Comparison of ENCODE assay signal across 9 cellular contexts in genomic region chr11:85626496-85626895, GRCh38. TPM values are rescaled to one million over a fixed set of nuclear protein-coding genes. Genes with fewer than 3 reads are reported as not detected.
DNase-seq lines count a peak whose midpoint lies in the region; ATAC-seq and TF ChIP-seq lines count a peak whose summit lies in the region.
"Had no signal": no experiment of that assay in that cellular context is flagged by ENCODE, and none has a peak within 500 bp of the region (broad histone marks: within the 10 kb centered on the region; RNA-seq: fewer than 3 reads in every experiment).

No MANE protein-coding gene starts in this region.

- DNase-seq in right atrium auricular region (ENCODE audit: low spot score): no peak
- DNase-seq in Right ventricle myocardium inferior (ENCODE audit: missing footprints): no peak
- no peak for DNase-seq in activated T-helper 1 cell treated with anti-CD3 and anti-CD28 coated beads, Interleukin-12 subunit alpha, Interleukin-12 subunit beta, Interleukin-2, Interleukin-4 antibody, amounts not matched to agents 30 ng/mL and 10 ng/mL and 1 ng/mL, durations not matched to agents 14 hours and 24 hours and 36 hours (ENCODE audit: low spot score)
- peak in 2 of 3 donors; percentile 29 to 77 for DNase-seq in right lobe of liver
- no peak for DNase-seq in upper lobe of right lung
- DNase-seq in cortex of kidney (lab: John Stamatoyannopoulos, UW): no peak

- H3K4me3 ChIP-seq in right atrium auricular region (peak overlapping the region; percentile 53 to 67), right lobe of liver (peak overlapping the region; percentile 63 to 75 (median 66)), upper lobe of right lung (peak overlapping the region; percentile 92)

- WGBS in right lobe of liver (ENCODE audit: insufficient coverage, low coverage, low lambda C conversion rate, missing lambda C conversion rate): 20% methylated on average over 2 of the region's 2 CpGs

- H3K27me3 Mint-ChIP-seq in activated T-helper 1 cell treated with anti-CD3 and anti-CD28 coated beads, Interleukin-12 subunit alpha, Interleukin-12 subunit beta, Interleukin-2, Interleukin-4 antibody, amounts not matched to agents 30 ng/mL and 10 ng/mL and 1 ng/mL, durations not matched to agents 14 hours and 24 hours and 36 hours (ENCODE audit: insufficient read depth): peaks cover 6% of the 10 kb centered on the region

- H3K4me1 Mint-ChIP-seq in activated T-helper 1 cell treated with anti-CD3 and anti-CD28 coated beads, Interleukin-12 subunit alpha, Interleukin-12 subunit beta, Interleukin-2, Interleukin-4 antibody, amounts not matched to agents 30 ng/mL and 10 ng/mL and 1 ng/mL, durations not matched to agents 14 hours and 24 hours and 36 hours (ENCODE audit: low read depth): peaks cover 52% of the 10 kb centered on the region

- TF ChIP-seq CTCF in right atrium auricular region (IDR thresholded peaks at IDR 0.05) (no peak), right lobe of liver (IDR thresholded peaks at IDR 0.05) (no peak), upper lobe of right lung (IDR thresholded peaks at IDR 0.05) (no peak)

- peaks cover 7% of the 10 kb centered on the region for H3K36me3 Mint-ChIP-seq in activated T-helper 1 cell treated with anti-CD3 and anti-CD28 coated beads, Interleukin-12 subunit alpha, Interleukin-12 subunit beta, Interleukin-2, Interleukin-4 antibody, amounts not matched to agents 30 ng/mL and 10 ng/mL and 1 ng/mL, durations not matched to agents 14 hours and 24 hours and 36 hours (ENCODE audit: low read depth)

- H3K27ac ChIP-seq in right atrium auricular region: peak overlapping the region; percentile 87 to 93
- H3K27ac ChIP-seq in right lobe of liver: peak overlapping the region; percentile 76 to 84 (median 78)
- peak overlapping the region; percentile 93 for H3K27ac ChIP-seq in upper lobe of right lung

- TF ChIP-seq POLR2A in right lobe of liver (IDR thresholded peaks at IDR 0.05): no peak

- H3K36me3 ChIP-seq in right atrium auricular region (no peaks in the 10 kb centered on the region), right lobe of liver (no peaks in the 10 kb centered on the region), upper lobe of right lung (peaks cover 12% of the 10 kb centered on the region)

- H3K27ac Mint-ChIP-seq in activated T-helper 1 cell treated with anti-CD3 and anti-CD28 coated beads, Interleukin-12 subunit alpha, Interleukin-12 subunit beta, Interleukin-2, Interleukin-4 antibody, amounts not matched to agents 30 ng/mL and 10 ng/mL and 1 ng/mL, durations not matched to agents 14 hours and 24 hours and 36 hours: peak overlapping the region; percentile 94

- H3K4me3 Mint-ChIP-seq in activated T-helper 1 cell treated with anti-CD3 and anti-CD28 coated beads, Interleukin-12 subunit alpha, Interleukin-12 subunit beta, Interleukin-2, Interleukin-4 antibody, amounts not matched to agents 30 ng/mL and 10 ng/mL and 1 ng/mL, durations not matched to agents 14 hours and 24 hours and 36 hours: peak overlapping the region; percentile 46

- ATAC-seq in Right ventricle myocardium inferior (no peak), right lobe of liver (peak in 2 of 4 donors; percentile 4 to 9), upper lobe of right lung (no peak), GM19324 (IDR thresholded peaks at IDR 0.05; ENCODE audit: low FRiP score, unreplicated experiment) (no peak), GM19397 (IDR thresholded peaks at IDR 0.05; ENCODE audit: unreplicated experiment) (no peak)

- H3K9me3 ChIP-seq in right atrium auricular region (no peaks in the 10 kb centered on the region), right lobe of liver (no peaks in the 10 kb centered on the region), upper lobe of right lung (no peaks in the 10 kb centered on the region)

- H3K4me1 ChIP-seq in right atrium auricular region (peaks cover 0 to 24% of the 10 kb centered on the region in 2 donors), right lobe of liver (peaks cover 0 to 20% (median 0%) of the 10 kb centered on the region in 4 donors), upper lobe of right lung (peaks cover 12% of the 10 kb centered on the region)

- intact Hi-C loops in Right ventricle myocardium inferior (cut with DNase I) (no loop called here), right lobe of liver (cut with DNase I) (no loop called here), upper lobe of right lung (cut with DNase I) (no loop called here)
- intact Hi-C loops in activated T-helper 1 cell treated with anti-CD3 and anti-CD28 coated beads, Interleukin-12 subunit alpha, Interleukin-12 subunit beta, Interleukin-2, Interleukin-4 antibody, amounts not matched to agents 30 ng/mL and 10 ng/mL and 1 ng/mL, durations not matched to agents 14 hours and 24 hours and 36 hours (cut with micrococcal nuclease): loop anchor here (5.0 to 10.0 kb wide), 2 partner anchors 966 to 1408 kb away; partner anchors contain the start of gene TMEM135

- H3K9me3 Mint-ChIP-seq in activated T-helper 1 cell treated with anti-CD3 and anti-CD28 coated beads, Interleukin-12 subunit alpha, Interleukin-12 subunit beta, Interleukin-2, Interleukin-4 antibody, amounts not matched to agents 30 ng/mL and 10 ng/mL and 1 ng/mL, durations not matched to agents 14 hours and 24 hours and 36 hours: no peaks in the 10 kb centered on the region

- H3K27me3 ChIP-seq in right atrium auricular region (no peaks in the 10 kb centered on the region), right lobe of liver (no peaks in the 10 kb centered on the region), upper lobe of right lung (no peaks in the 10 kb centered on the region)

RNA-seq across cellular contexts. Expression of gene DLG2, which starts 0.6 kb away (rescaled TPM):
- total RNA-seq in right atrium auricular region: 1 to 10 TPM; 6.6 to 6.7 TPM
- 5.7 TPM for total RNA-seq in Right ventricle myocardium inferior
- 1.2 and 2.1 TPM in 2 replicates for total RNA-seq in activated T-helper 1 cell treated with anti-CD3 and anti-CD28 coated beads, Interleukin-12 subunit alpha, Interleukin-12 subunit beta, Interleukin-2, Interleukin-4 antibody, amounts not matched to agents 30 ng/mL and 10 ng/mL and 1 ng/mL, durations not matched to agents 14 hours and 24 hours and 36 hours
- 1 to 10 TPM; 1.2 to 6.4 (median 2.5) TPM for total RNA-seq in right lobe of liver
- total RNA-seq in upper lobe of right lung: 9.7 TPM

RNA-seq across cellular contexts. Expression of gene TMEM126B, which starts 1.9 kb away (rescaled TPM):
- total RNA-seq in right atrium auricular region (10 to 100 TPM; 37.2 to 63.7 TPM), Right ventricle myocardium inferior (64.3 TPM), right lobe of liver (10 to 100 TPM; 14.3 to 28.5 (median 22.3) TPM), upper lobe of right lung (45.2 TPM)
- 52.5 and 57.2 TPM in 2 replicates for total RNA-seq in activated T-helper 1 cell treated with anti-CD3 and anti-CD28 coated beads, Interleukin-12 subunit alpha, Interleukin-12 subunit beta, Interleukin-2, Interleukin-4 antibody, amounts not matched to agents 30 ng/mL and 10 ng/mL and 1 ng/mL, durations not matched to agents 14 hours and 24 hours and 36 hours

RNA-seq across cellular contexts. Expression of gene TMEM126A, which starts 21.3 kb away (rescaled TPM):
- total RNA-seq in right atrium auricular region (10 to 100 TPM; 33.8 to 70.6 TPM), Right ventricle myocardium inferior (77.9 TPM), right lobe of liver (10 to 100 TPM; 13.4 to 22.9 (median 17.7) TPM), upper lobe of right lung (26.1 TPM)
- 46.0 and 47.7 TPM in 2 replicates for total RNA-seq in activated T-helper 1 cell treated with anti-CD3 and anti-CD28 coated beads, Interleukin-12 subunit alpha, Interleukin-12 subunit beta, Interleukin-2, Interleukin-4 antibody, amounts not matched to agents 30 ng/mL and 10 ng/mL and 1 ng/mL, durations not matched to agents 14 hours and 24 hours and 36 hours

RNA-seq across cellular contexts. Expression of gene CREBZF, which starts 38.4 kb away (rescaled TPM):
- total RNA-seq in right atrium auricular region (10 to 100 TPM; 11.6 to 13.6 TPM), Right ventricle myocardium inferior (12.5 TPM), right lobe of liver (10 to 100 TPM; 14.1 to 23.0 (median 18.0) TPM), upper lobe of right lung (42.8 TPM)
- 52.0 and 55.9 TPM in 2 replicates for total RNA-seq in activated T-helper 1 cell treated with anti-CD3 and anti-CD28 coated beads, Interleukin-12 subunit alpha, Interleukin-12 subunit beta, Interleukin-2, Interleukin-4 antibody, amounts not matched to agents 30 ng/mL and 10 ng/mL and 1 ng/mL, durations not matched to agents 14 hours and 24 hours and 36 hours

RNA-seq across cellular contexts. Expression of gene CCDC89, which starts 59.5 kb away (rescaled TPM):
- 1 to 10 TPM in 1 of 2 donors, under 1 TPM in 1; 0.24 to 1.1 TPM for total RNA-seq in right atrium auricular region
- 0.22 TPM for total RNA-seq in Right ventricle myocardium inferior
- total RNA-seq in activated T-helper 1 cell treated with anti-CD3 and anti-CD28 coated beads, Interleukin-12 subunit alpha, Interleukin-12 subunit beta, Interleukin-2, Interleukin-4 antibody, amounts not matched to agents 30 ng/mL and 10 ng/mL and 1 ng/mL, durations not matched to agents 14 hours and 24 hours and 36 hours: 0.39 and 0.62 TPM in 2 replicates
- under 1 TPM in 1 of 6 experiments, not detected in 5; 0.20 TPM for total RNA-seq in right lobe of liver
- 1.2 TPM for total RNA-seq in upper lobe of right lung
- total RNA-seq: pulmonary artery endothelial cell had no signal

Comparison
In these comparisons a context has a peak if more than half of its experiments do, and no peak if none do; other contexts are left out.
1. DNase-seq: peak in right lobe of liver (2 of 3); none in right atrium auricular region (single experiment), Right ventricle myocardium inferior (single experiment), activated T-helper 1 cell treated with anti-CD3 and anti-CD28 coated beads, Interleukin-12 subunit alpha, Interleukin-12 subunit beta, Interleukin-2, Interleukin-4 antibody, amounts not matched to agents 30 ng/mL and 10 ng/mL and 1 ng/mL, durations not matched to agents 14 hours and 24 hours and 36 hours (single experiment), upper lobe of right lung (single experiment) and cortex of kidney (single experiment).
2. Peak in every context shown above with its lines, with median percentiles within 50 percentile points of each other: H3K27ac ChIP-seq and H3K4me3 ChIP-seq.